Comparison of ENCODE assay signal across 23 cellular contexts in genomic region chr16:67775273-67775672, GRCh38. TPM values are rescaled to one million over a fixed set of nuclear protein-coding genes. Genes with fewer than 3 reads are reported as not detected.
"Had no signal": no experiment of that assay in that cellular context is flagged by ENCODE, and none has a peak within 500 bp of the region (broad histone marks: within the 10 kb centered on the region; RNA-seq: fewer than 3 reads in every experiment).

No MANE protein-coding gene starts in this region.

- H3K36me3 ChIP-seq: pancreas had no signal

- DNase-seq: cortex of kidney; effector memory CD8-positive, alpha-beta T cell; foreskin melanocyte; glutamatergic neuron; heart right ventricle; hippocampal formation; left ventricle myocardium superior; natural killer cell; pancreas; stimulated activated CD4-positive, alpha-beta T cell treated with anti-CD3 and anti-CD28 coated beads, Interleukin-12 subunit alpha, Interleukin-12 subunit beta, amount 100 ng/mL, for 4 hours; stimulated activated CD4-positive, alpha-beta T cell treated with anti-CD3 and anti-CD28 coated beads, Interleukin-1b, Interleukin-23, amount 100 ng/mL, for 48 hours; stimulated activated CD4-positive, alpha-beta T cell treated with anti-CD3 and anti-CD28 coated beads, Interleukin-4, amount 100 ng/mL, for 1 hour; stimulated activated CD8-positive, alpha-beta memory T cell treated with anti-CD3 and anti-CD28 coated beads, Interleukin-4, amount 100 ng/mL, for 48 hours; stimulated activated naive CD4-positive, alpha-beta T cell; stimulated activated naive CD8-positive, alpha-beta T cell treated with anti-CD3 and anti-CD28 coated beads, Interleukin-15, amount 100 ng/mL, for 72 hours; transverse colon had no signal

- H3K36me3 Mint-ChIP-seq: natural killer cell had no signal

- ATAC-seq: effector memory CD8-positive, alpha-beta T cell; heart right ventricle; left ventricle myocardium superior; natural killer cell; pancreas; sciatic nerve; stimulated activated naive CD8-positive, alpha-beta T cell treated with anti-CD3 and anti-CD28 coated beads, Interleukin-15, amount 100 ng/mL, for 72 hours had no signal

- H3K4me3 ChIP-seq: heart right ventricle, lung, pancreas, smooth muscle cell, suprapubic skin, transverse colon, vagina had no signal

- H3K27ac Mint-ChIP-seq: memory B cell; natural killer cell; progenitor cell of endocrine pancreas; stimulated activated naive CD8-positive, alpha-beta T cell treated with anti-CD3 and anti-CD28 coated beads, Interleukin-15, amount 100 ng/mL, for 72 hours had no signal

- H3K27me3 Mint-ChIP-seq: effector memory CD8-positive, alpha-beta T cell; memory B cell; progenitor cell of endocrine pancreas; stimulated activated naive CD8-positive, alpha-beta T cell treated with anti-CD3 and anti-CD28 coated beads, Interleukin-15, amount 100 ng/mL, for 72 hours had no signal

- H3K4me3 Mint-ChIP-seq: effector memory CD8-positive, alpha-beta T cell; memory B cell; natural killer cell; stimulated activated naive CD8-positive, alpha-beta T cell treated with anti-CD3 and anti-CD28 coated beads, Interleukin-15, amount 100 ng/mL, for 72 hours had no signal

- H3K4me2 ChIP-seq: smooth muscle cell had no signal

- H3K27me3 ChIP-seq: heart right ventricle, pancreas, suprapubic skin, transverse colon, vagina had no signal

- H3K9me3 Mint-ChIP-seq: effector memory CD8-positive, alpha-beta T cell; memory B cell; natural killer cell; stimulated activated naive CD8-positive, alpha-beta T cell treated with anti-CD3 and anti-CD28 coated beads, Interleukin-15, amount 100 ng/mL, for 72 hours had no signal

- H3K27ac ChIP-seq: heart right ventricle, suprapubic skin, transverse colon, vagina had no signal

- H3K9me3 ChIP-seq: heart right ventricle, pancreas, suprapubic skin, transverse colon, vagina had no signal

RNA-seq across cellular contexts. Expression of gene TSNAXIP1, which starts 31.4 kb away (rescaled TPM):
- total RNA-seq: vagina had no signal
